In genomic region chr5:43207601-43208000, GRCh38 we compare ENCODE assay signal across 19 cellular contexts. TPM values are rescaled to one million over a fixed set of nuclear protein-coding genes. Genes with fewer than 3 reads are reported as not detected.
DNase-seq lines count a peak whose midpoint lies in the region; ATAC-seq and TF ChIP-seq lines count a peak whose summit lies in the region.
"Had no signal": no experiment of that assay in that cellular context is flagged by ENCODE, and none has a peak within 500 bp of the region (broad histone marks: within the 10 kb centered on the region; RNA-seq: fewer than 3 reads in every experiment).

No MANE protein-coding gene starts in this region.

- no peak overlapping the region for H3K23ac ChIP-seq in IMR-90 (ENCODE audit: low read depth, low read length)

- ATAC-seq in IMR-90 (ENCODE audit: low read depth) = peak; percentile 74
- ATAC-seq in HG02588 (IDR thresholded peaks at IDR 0.05; ENCODE audit: unreplicated experiment) = no peak
- ATAC-seq in left cardiac atrium = no peak

- POLR2A ChIA-PET in IMR-90 (lab: Charles Lee; ENCODE audit: unreplicated experiment) = no interaction called here

- H3K36me3 ChIP-seq in IMR-90 (ENCODE audit: control insufficient read depth, insufficient read depth, low read length) = no peaks in the 10 kb centered on the region
- H3K36me3 ChIP-seq in vagina = no peaks in the 10 kb centered on the region

- DNase-seq in AG08395 (ENCODE audit: low spot score) = peak; percentile 20
- DNase-seq in IMR-90 = peak; percentile 77
- peak; percentile 35 for DNase-seq in astrocyte of the spinal cord (ENCODE audit: low read depth, low spot score)
- DNase-seq in foreskin fibroblast = peak; percentile 29 to 75
- DNase-seq in vagina (ENCODE audit: extremely low spot score in 2 of 2) = no peak
- no peak for DNase-seq in T-helper 2 cell
- DNase-seq in left cardiac atrium = no peak
- DNase-seq: COR-L47; H7; NCI-H1436 treated with DMSO at 0.1 percent for 48 hours; NCI-H2227 treated with DMSO at 0.1 percent for 48 hours; NCI-H526 treated with DMSO at 0.1 percent for 48 hours; NK-92 treated with Interleukin-12 subunit alpha and Interleukin-12 subunit beta, amount 100 ng/mL, for 24 hours; OCI-M1 had no signal

- CTCF ChIA-PET in IMR-90 (lab: Yijun Ruan, JAX) = no interaction called here

- H3K9me3 ChIP-seq in IMR-90 (ENCODE audit: control insufficient read depth, insufficient read depth, low read length) (no peaks in the 10 kb centered on the region), vagina (no peaks in the 10 kb centered on the region)

- H4K5ac ChIP-seq in IMR-90 (ENCODE audit: low read depth, low read length) = no peak overlapping the region

- H3K18ac ChIP-seq in IMR-90 (ENCODE audit: low read depth, low read length) = no peak overlapping the region; the same call in 1 of the 2 replicates

- H2BK15ac ChIP-seq in IMR-90 (ENCODE audit: low read depth, low read length) = no peak overlapping the region

- no peak overlapping the region for H2AFZ ChIP-seq in IMR-90 (replicated peaks; ENCODE audit: low read length, poor library complexity)

- BruUV-seq in IMR-90 (replicated peaks; lab: Mats Ljungman, UMichigan) = no TSS peak

- intact Hi-C loops in IMR-90 (cut with micrococcal nuclease) (no loop called here), vagina (cut with DNase I) (no loop called here), left cardiac atrium (cut with DNase I) (no loop called here)

- H3K27me3 ChIP-seq in IMR-90 (ENCODE audit: control insufficient read depth, insufficient read depth, low read length) (peaks cover 2% of the 10 kb centered on the region; the same call in 1 of the 2 replicates), vagina (no peaks in the 10 kb centered on the region)

- H2AK5ac ChIP-seq in IMR-90 (ENCODE audit: low read depth, low read length) = no peak overlapping the region

- in situ Hi-C loops in IMR-90 (cut with MboI; ENCODE audit: low sequenced_read_pairs) (no loop called here), astrocyte of the spinal cord (cut with HindIII; ENCODE audit: low sequenced_read_pairs) (no loop called here)

- no peak overlapping the region; the same call in 1 of the 2 replicates for H3K4me2 ChIP-seq in IMR-90 (ENCODE audit: low read depth, low read length)

- no peak overlapping the region; the same call in 1 of the 2 replicates for H3K27ac ChIP-seq in IMR-90 (ENCODE audit: insufficient read depth, low read length)
- H3K27ac ChIP-seq in vagina = no peak overlapping the region
- H3K27ac ChIP-seq: SK-N-MC had no signal

- H2AK9ac ChIP-seq in IMR-90 (replicated peaks; ENCODE audit: low read depth, low read length, poor library complexity) = no peak overlapping the region

- no peaks in the 10 kb centered on the region for H3K79me1 ChIP-seq in IMR-90 (ENCODE audit: low read depth in 1 of 2, low read length in 2 of 2)

- no peak overlapping the region for H3K9ac ChIP-seq in IMR-90 (ENCODE audit: low read depth, low read length)

- TF ChIP-seq CTCF in IMR-90 (conservative IDR thresholded peaks at IDR 0.05; ENCODE audit: low read depth, low read length) (no peak), astrocyte of the spinal cord (IDR thresholded peaks at IDR 0.05; ENCODE audit: low read depth, low read length) (no peak), foreskin fibroblast (IDR thresholded peaks at IDR 0.05; ENCODE audit: low read depth, low read length) (no peak), vagina (IDR thresholded peaks at IDR 0.05) (no peak)

- no peak overlapping the region for H2BK5ac ChIP-seq in IMR-90 (ENCODE audit: low read depth, low read length, poor library complexity, severe bottlenecking)

- H4K8ac ChIP-seq in IMR-90 (ENCODE audit: low read depth in 2 of 2, low read length in 2 of 2) = no peak overlapping the region

- dilution Hi-C loops in IMR-90 (cut with HindIII; ENCODE audit: low sequenced_read_pairs, unreplicated experiment) = no loop called here

- no peak overlapping the region for H3K4me3 ChIP-seq in IMR-90 (ENCODE audit: insufficient read depth, low read depth, low read length)
- no peak overlapping the region for H3K4me3 ChIP-seq in astrocyte of the spinal cord (ENCODE audit: low read depth, low read length)
- no peak overlapping the region for H3K4me3 ChIP-seq in foreskin fibroblast (ENCODE audit: low read depth in 1 of 2, low read length in 2 of 2)
- no peak overlapping the region for H3K4me3 ChIP-seq in vagina
- H3K4me3 ChIP-seq: SK-N-MC had no signal

- no peak for TF ChIP-seq POLR2A in IMR-90 (IDR thresholded peaks at IDR 0.05; ENCODE audit: low read depth, low read length)
- no peak for TF ChIP-seq POLR2A in vagina (IDR thresholded peaks at IDR 0.05)

- H3K4me1 ChIP-seq in IMR-90 (ENCODE audit: control insufficient read depth, insufficient read depth, low read length) (no peaks in the 10 kb centered on the region), vagina (no peaks in the 10 kb centered on the region)

- no CpG with 5 or more reads among the region's 4 CpGs for WGBS in IMR-90 (ENCODE audit: extremely low coverage in 2 of 2, insufficient read length in 1 of 2), 2 experiments

- TF ChIP-seq RAD21 in IMR-90 (IDR thresholded peaks at IDR 0.05; ENCODE audit: low read length) = no peak

- H3K14ac ChIP-seq in IMR-90 (replicated peaks; ENCODE audit: low read depth, low read length) = no peak overlapping the region

- H2BK20ac ChIP-seq in IMR-90 (ENCODE audit: low read depth, low read length) = no peak overlapping the region

- H2BK120ac ChIP-seq in IMR-90 (ENCODE audit: low read depth, low read length) = no peak overlapping the region

- H3K9me1 ChIP-seq in IMR-90 (ENCODE audit: insufficient read depth, low read length) = no peaks in the 10 kb centered on the region

- no peak overlapping the region for H4K91ac ChIP-seq in IMR-90 (ENCODE audit: insufficient read depth, low read depth, low read length)

- no peak overlapping the region for H3K4ac ChIP-seq in IMR-90 (ENCODE audit: low read depth, low read length)

- H3K56ac ChIP-seq in IMR-90 (ENCODE audit: extremely low read depth, insufficient read depth, low read length) = no peak overlapping the region

- H4K20me1 ChIP-seq in IMR-90 (ENCODE audit: insufficient read depth, low read length) = no peaks in the 10 kb centered on the region

TF ChIP-seq in IMR-90, 13 proteins besides CTCF, POLR2A, EP300 and RAD21:
- TF ChIP-seq BHLHE40 (IDR thresholded peaks at IDR 0.05; ENCODE audit: low read depth, low read length) (0 out of 2 replicates have a peak, but pooled peaks have one; percentile 32), FOS (IDR thresholded peaks at IDR 0.05; ENCODE audit: low read depth, low read length) (peak; percentile 37; the same call in 1 of the 2 replicates), SMC3 (IDR thresholded peaks at IDR 0.05; ENCODE audit: low read depth, low read length) (no peak), RFX5 (IDR thresholded peaks at IDR 0.05; ENCODE audit: low read depth, low read length) (no peak), NFE2L2 (IDR thresholded peaks at IDR 0.05; ENCODE audit: low read depth, low read length) (peak; percentile 26; the same call in 1 of the 2 replicates), CEBPB (IDR thresholded peaks at IDR 0.05; ENCODE audit: low read depth, low read length) (peak; percentile 54; the same call in 1 of the 2 replicates), USF2 (IDR thresholded peaks at IDR 0.05; ENCODE audit: low read depth, low read length) (no peak)

RNA-seq across cellular contexts. Expression of gene NIM1K, which starts 15.6 kb away (rescaled TPM):
- total RNA-seq in IMR-90 (2012; rRNA removed) (0.54 and 0.56 TPM in 2 replicates), vagina (not detected), left cardiac atrium (under 1 TPM; 0.34 to 0.91 TPM)
- polyA plus RNA-seq in IMR-90 (2012; rRNA removed) = 0.42 and 0.68 TPM in 2 replicates
- 0.31 and 0.60 TPM in 2 replicates for polyA plus RNA-seq in IMR-90 (2012; cell fraction: cytosol; rRNA removed)
- 0.27 and 0.42 TPM in 2 replicates for polyA plus RNA-seq in IMR-90 (2012; cell fraction: nucleus; rRNA removed; ENCODE audit: low replicate concordance)
- total RNA-seq: A172, H7, HT-29 had no signal
- polyA plus RNA-seq: CD14-positive monocyte had no signal

Comparison
In these comparisons a context has a peak if more than half of its experiments do, and no peak if none do; other contexts are left out.
1. DNase-seq: peak in AG08395 (single experiment), IMR-90 (single experiment), astrocyte of the spinal cord (single experiment) and foreskin fibroblast (2 of 2); none in vagina (0 of 2), T-helper 2 cell (0 of 5) and left cardiac atrium (single experiment).